In genomic region chr18:39796413-39796812, GRCh38 we compare ENCODE assay signal across 1 cellular context.
TF ChIP-seq lines count a peak whose summit lies in the region.

No MANE protein-coding gene starts in this region.

TF ChIP-seq in H1, 55 proteins besides CTCF, POLR2A, EP300 and RAD21 (continued from another document):
- no peak for TF ChIP-seq CHD7 (IDR thresholded peaks at IDR 0.05; ENCODE audit: insufficient replicate concordance, low read length)
- TF ChIP-seq NANOG (IDR thresholded peaks at IDR 0.05; ENCODE audit: insufficient read depth, low read depth, low read length, poor library complexity, severe bottlenecking) = no peak
- TF ChIP-seq YY1 (IDR thresholded peaks at IDR 0.05; ENCODE audit: low read depth, low read length) = no peak
- no peak for TF ChIP-seq TBP (IDR thresholded peaks at IDR 0.05; ENCODE audit: low read depth, low read length)
